In the genomic region with DNA sequence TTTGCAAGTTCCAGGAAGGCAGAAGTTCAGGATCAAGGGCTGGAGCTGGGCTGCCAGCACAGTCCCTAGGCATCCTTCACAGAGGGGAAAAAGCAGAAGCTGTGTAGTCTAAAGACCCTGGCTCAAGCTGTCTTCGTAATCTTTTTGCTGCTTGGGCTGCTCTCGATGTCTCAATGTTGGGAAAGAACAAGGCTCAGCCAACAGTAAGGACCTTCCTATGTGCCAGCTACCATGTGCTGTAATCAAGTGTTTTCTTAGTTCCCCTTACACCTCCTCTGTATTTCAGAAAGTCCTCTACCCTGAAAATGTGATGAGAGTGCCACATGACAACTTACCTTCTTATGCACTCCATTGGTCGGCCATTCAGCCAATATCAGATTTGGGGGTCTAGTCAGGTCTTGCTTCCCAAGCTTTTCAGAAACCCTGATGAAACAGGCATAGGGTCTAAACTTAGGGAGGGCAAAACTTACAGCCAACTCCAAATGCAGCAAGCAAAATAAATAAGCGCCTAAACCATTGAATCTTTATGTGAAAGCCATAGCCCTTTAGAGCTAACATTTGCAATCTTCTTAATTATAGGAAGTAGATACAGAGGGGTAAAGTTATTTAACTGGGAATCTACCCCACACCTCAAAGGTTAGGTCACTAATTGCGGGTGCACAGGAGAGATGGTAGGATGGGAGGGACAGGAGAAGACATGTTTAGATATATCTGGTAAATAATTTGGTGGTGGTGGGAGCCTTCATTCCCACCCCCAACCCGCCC, we compare ENCODE assay signal across 7 cellular contexts. TPM values are rescaled to one million over a fixed set of nuclear protein-coding genes. Genes with fewer than 3 reads are reported as not detected.
DNase-seq lines count a peak whose midpoint lies in the region; ATAC-seq, FAIRE-seq and TF ChIP-seq lines count a peak whose summit lies in the region.

No MANE protein-coding gene starts in this region.

- H3K4me1 ChIP-seq in iPS-18a (ENCODE audit: control insufficient read depth, low read depth, low read length) (peaks cover 3% of the 10 kb centered on the region), uterus (peaks cover 0 to 7% of the 10 kb centered on the region in 2 donors)

- H3K9me3 ChIP-seq in iPS-18a (ENCODE audit: control insufficient read depth, low read depth, low read length), result no peaks in the 10 kb centered on the region
- no peaks in the 10 kb centered on the region for H3K9me3 ChIP-seq in uterus

- H3K4me3 ChIP-seq in iPS-18a (ENCODE audit: low read length), result peak overlapping the region; percentile 79
- H3K4me3 ChIP-seq in uterus, result peak overlapping the region; percentile 37 to 38

- H3K27ac ChIP-seq in iPS-18a (ENCODE audit: low read length), result no peak overlapping the region
- peak overlapping the region; percentile 73 to 84 for H3K27ac ChIP-seq in uterus

- no peak overlapping the region for H3K9ac ChIP-seq in iPS-18a (ENCODE audit: low read length)

- H3K36me3 ChIP-seq in iPS-18a (ENCODE audit: control insufficient read depth, low read depth, low read length), result peaks cover 5% of the 10 kb centered on the region
- H3K36me3 ChIP-seq in uterus, result no peaks in the 10 kb centered on the region

- ATAC-seq in HG02938 (IDR thresholded peaks at IDR 0.05; ENCODE audit: unreplicated experiment), result peak; percentile 11

- FAIRE-seq in GM18507 (lab: Jason Lieb, UNC), result peak; percentile 65

- TF ChIP-seq POLR2A in uterus (IDR thresholded peaks at IDR 0.05), result no peak

- DNase-seq in GM18507 (ENCODE audit: extremely low spot score, insufficient read length, low read depth), result no peak
- peak; percentile 34 for DNase-seq in UCSD-AML1 (lab: John Stamatoyannopoulos, UW; ENCODE audit: unreplicated experiment)
- DNase-seq in uterus, result no peak
- DNase-seq in kidney glomerular epithelial cell (lab: John Stamatoyannopoulos, UW), result no peak
- no peak for DNase-seq in NCI-H2171 treated with DMSO at 0.1 percent for 48 hours (lab: John Stamatoyannopoulos, UW)

- TF ChIP-seq CTCF in uterus (IDR thresholded peaks at IDR 0.05), result no peak

- H3K27me3 ChIP-seq in iPS-18a (ENCODE audit: control insufficient read depth, insufficient read depth, low read length) (peaks cover 14% of the 10 kb centered on the region), uterus (no peaks in the 10 kb centered on the region)

- intact Hi-C loops in uterus (cut with DNase I; ENCODE audit: low total_unique reads), result no loop called here

RNA-seq across cellular contexts. Expression of a gene that starts 1.2 kb away (rescaled TPM):
- total RNA-seq in uterus, result 10 to 100 TPM; 17.1 to 58.4 (median 37.7) TPM
